In genomic region chr5:149341846-149342245, GRCh38 we compare ENCODE assay signal across 16 cellular contexts.
DNase-seq lines count a peak whose midpoint lies in the region; ATAC-seq lines count a peak whose summit lies in the region.
"Had no signal": no experiment of that assay in that cellular context is flagged by ENCODE, and none has a peak within 500 bp of the region (broad histone marks: within the 10 kb centered on the region; RNA-seq: fewer than 3 reads in every experiment).

No MANE protein-coding gene starts in this region.

- DNase-seq in ACHN, result peak; percentile 19
- DNase-seq in NCI-H1694 (lab: John Stamatoyannopoulos, UW), result peak; percentile 24
- DNase-seq in kidney glomerular epithelial cell (lab: John Stamatoyannopoulos, UW), result peak; percentile 7
- DNase-seq in C1 segment of cervical spinal cord (lab: John Stamatoyannopoulos, UW), result no peak
- no peak for DNase-seq in anterior cingulate cortex (lab: John Stamatoyannopoulos, UW)
- DNase-seq in NOMO-1 (lab: John Stamatoyannopoulos, UW; ENCODE audit: unreplicated experiment in 2 of 2), result no peak
- DNase-seq in ecto neural progenitor cell (ENCODE audit: low spot score), result no peak
- DNase-seq: Calu3; CD4-positive, CD25-positive, alpha-beta regulatory T cell; NCI-H1048; NCI-H146; NCI-H2107; NCI-H446; SIG-M5 had no signal

- peak; percentile 33 for ATAC-seq in GM18861 (IDR thresholded peaks at IDR 0.05; ENCODE audit: unreplicated experiment)
- ATAC-seq: K562 had no signal

- in situ Hi-C loops in ACHN (cut with HindIII; ENCODE audit: low pct_ligation_motif_present, low pct_unique_long_range_greater_than_20kb, low sequenced_read_pairs), result no loop called here

Comparison
In these comparisons a context has a peak if more than half of its experiments do, and no peak if none do; other contexts are left out.
1. DNase-seq: peak in ACHN (single experiment), NCI-H1694 (single experiment) and kidney glomerular epithelial cell (single experiment); none in C1 segment of cervical spinal cord (0 of 14), anterior cingulate cortex (0 of 58), NOMO-1 (0 of 2) and ecto neural progenitor cell (single experiment).